1 cellular context compared by ENCODE assay signal in the genomic region with DNA sequence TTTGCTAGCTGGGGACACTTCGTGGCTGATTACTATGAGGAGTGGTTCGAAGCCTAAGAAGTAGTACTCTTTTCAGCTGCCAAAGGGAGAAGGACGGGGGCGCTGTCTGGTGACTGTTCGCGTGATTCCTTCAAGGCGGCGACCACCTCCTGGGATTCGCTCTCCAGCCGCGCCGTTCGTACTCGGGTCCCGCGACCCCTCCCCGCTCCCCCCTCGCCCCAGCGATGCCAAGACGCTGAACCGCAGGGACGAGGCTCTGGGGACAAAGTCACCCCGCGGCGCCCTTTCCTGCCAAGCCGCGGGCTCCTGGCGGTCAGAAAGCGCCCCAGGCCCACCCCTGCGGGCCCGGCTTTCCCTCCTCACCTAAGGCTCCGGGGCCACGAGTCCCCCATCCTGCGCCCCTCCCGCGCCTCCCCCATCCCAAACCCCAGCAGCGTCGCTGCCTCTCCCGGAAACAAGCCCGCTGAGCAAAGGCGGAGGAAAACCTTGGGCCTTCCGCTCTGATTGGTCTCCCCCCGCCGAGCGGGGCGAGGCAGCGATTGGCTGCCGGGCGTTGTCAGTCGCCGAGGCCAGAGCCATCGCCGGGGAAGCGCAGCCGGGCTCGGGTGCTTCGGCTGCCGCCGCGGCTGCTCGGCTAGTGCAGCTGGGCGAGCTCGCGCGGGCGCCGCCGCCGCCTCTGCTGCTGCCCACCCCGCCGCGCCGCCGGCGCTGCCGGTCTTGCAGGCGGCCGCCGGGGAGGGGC.
TF ChIP-seq lines count a peak whose summit lies in the region.

A gene (plus strand): TSS at position 572 of the 742 bp plus-strand sequence.

TF ChIP-seq in K562, 482 proteins besides CTCF, POLR2A, EP300 and RAD21 (continues in another document):
- TF ChIP-seq, protein P1, sequence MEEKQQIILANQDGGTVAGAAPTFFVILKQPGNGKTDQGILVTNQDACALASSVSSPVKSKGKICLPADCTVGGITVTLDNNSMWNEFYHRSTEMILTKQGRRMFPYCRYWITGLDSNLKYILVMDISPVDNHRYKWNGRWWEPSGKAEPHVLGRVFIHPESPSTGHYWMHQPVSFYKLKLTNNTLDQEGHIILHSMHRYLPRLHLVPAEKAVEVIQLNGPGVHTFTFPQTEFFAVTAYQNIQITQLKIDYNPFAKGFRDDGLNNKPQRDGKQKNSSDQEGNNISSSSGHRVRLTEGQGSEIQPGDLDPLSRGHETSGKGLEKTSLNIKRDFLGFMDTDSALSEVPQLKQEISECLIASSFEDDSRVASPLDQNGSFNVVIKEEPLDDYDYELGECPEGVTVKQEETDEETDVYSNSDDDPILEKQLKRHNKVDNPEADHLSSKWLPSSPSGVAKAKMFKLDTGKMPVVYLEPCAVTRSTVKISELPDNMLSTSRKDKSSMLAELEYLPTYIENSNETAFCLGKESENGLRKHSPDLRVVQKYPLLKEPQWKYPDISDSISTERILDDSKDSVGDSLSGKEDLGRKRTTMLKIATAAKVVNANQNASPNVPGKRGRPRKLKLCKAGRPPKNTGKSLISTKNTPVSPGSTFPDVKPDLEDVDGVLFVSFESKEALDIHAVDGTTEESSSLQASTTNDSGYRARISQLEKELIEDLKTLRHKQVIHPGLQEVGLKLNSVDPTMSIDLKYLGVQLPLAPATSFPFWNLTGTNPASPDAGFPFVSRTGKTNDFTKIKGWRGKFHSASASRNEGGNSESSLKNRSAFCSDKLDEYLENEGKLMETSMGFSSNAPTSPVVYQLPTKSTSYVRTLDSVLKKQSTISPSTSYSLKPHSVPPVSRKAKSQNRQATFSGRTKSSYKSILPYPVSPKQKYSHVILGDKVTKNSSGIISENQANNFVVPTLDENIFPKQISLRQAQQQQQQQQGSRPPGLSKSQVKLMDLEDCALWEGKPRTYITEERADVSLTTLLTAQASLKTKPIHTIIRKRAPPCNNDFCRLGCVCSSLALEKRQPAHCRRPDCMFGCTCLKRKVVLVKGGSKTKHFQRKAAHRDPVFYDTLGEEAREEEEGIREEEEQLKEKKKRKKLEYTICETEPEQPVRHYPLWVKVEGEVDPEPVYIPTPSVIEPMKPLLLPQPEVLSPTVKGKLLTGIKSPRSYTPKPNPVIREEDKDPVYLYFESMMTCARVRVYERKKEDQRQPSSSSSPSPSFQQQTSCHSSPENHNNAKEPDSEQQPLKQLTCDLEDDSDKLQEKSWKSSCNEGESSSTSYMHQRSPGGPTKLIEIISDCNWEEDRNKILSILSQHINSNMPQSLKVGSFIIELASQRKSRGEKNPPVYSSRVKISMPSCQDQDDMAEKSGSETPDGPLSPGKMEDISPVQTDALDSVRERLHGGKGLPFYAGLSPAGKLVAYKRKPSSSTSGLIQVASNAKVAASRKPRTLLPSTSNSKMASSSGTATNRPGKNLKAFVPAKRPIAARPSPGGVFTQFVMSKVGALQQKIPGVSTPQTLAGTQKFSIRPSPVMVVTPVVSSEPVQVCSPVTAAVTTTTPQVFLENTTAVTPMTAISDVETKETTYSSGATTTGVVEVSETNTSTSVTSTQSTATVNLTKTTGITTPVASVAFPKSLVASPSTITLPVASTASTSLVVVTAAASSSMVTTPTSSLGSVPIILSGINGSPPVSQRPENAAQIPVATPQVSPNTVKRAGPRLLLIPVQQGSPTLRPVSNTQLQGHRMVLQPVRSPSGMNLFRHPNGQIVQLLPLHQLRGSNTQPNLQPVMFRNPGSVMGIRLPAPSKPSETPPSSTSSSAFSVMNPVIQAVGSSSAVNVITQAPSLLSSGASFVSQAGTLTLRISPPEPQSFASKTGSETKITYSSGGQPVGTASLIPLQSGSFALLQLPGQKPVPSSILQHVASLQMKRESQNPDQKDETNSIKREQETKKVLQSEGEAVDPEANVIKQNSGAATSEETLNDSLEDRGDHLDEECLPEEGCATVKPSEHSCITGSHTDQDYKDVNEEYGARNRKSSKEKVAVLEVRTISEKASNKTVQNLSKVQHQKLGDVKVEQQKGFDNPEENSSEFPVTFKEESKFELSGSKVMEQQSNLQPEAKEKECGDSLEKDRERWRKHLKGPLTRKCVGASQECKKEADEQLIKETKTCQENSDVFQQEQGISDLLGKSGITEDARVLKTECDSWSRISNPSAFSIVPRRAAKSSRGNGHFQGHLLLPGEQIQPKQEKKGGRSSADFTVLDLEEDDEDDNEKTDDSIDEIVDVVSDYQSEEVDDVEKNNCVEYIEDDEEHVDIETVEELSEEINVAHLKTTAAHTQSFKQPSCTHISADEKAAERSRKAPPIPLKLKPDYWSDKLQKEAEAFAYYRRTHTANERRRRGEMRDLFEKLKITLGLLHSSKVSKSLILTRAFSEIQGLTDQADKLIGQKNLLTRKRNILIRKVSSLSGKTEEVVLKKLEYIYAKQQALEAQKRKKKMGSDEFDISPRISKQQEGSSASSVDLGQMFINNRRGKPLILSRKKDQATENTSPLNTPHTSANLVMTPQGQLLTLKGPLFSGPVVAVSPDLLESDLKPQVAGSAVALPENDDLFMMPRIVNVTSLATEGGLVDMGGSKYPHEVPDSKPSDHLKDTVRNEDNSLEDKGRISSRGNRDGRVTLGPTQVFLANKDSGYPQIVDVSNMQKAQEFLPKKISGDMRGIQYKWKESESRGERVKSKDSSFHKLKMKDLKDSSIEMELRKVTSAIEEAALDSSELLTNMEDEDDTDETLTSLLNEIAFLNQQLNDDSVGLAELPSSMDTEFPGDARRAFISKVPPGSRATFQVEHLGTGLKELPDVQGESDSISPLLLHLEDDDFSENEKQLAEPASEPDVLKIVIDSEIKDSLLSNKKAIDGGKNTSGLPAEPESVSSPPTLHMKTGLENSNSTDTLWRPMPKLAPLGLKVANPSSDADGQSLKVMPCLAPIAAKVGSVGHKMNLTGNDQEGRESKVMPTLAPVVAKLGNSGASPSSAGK (IDR thresholded peaks at IDR 0.05): no peak
- TF ChIP-seq, protein P2, sequence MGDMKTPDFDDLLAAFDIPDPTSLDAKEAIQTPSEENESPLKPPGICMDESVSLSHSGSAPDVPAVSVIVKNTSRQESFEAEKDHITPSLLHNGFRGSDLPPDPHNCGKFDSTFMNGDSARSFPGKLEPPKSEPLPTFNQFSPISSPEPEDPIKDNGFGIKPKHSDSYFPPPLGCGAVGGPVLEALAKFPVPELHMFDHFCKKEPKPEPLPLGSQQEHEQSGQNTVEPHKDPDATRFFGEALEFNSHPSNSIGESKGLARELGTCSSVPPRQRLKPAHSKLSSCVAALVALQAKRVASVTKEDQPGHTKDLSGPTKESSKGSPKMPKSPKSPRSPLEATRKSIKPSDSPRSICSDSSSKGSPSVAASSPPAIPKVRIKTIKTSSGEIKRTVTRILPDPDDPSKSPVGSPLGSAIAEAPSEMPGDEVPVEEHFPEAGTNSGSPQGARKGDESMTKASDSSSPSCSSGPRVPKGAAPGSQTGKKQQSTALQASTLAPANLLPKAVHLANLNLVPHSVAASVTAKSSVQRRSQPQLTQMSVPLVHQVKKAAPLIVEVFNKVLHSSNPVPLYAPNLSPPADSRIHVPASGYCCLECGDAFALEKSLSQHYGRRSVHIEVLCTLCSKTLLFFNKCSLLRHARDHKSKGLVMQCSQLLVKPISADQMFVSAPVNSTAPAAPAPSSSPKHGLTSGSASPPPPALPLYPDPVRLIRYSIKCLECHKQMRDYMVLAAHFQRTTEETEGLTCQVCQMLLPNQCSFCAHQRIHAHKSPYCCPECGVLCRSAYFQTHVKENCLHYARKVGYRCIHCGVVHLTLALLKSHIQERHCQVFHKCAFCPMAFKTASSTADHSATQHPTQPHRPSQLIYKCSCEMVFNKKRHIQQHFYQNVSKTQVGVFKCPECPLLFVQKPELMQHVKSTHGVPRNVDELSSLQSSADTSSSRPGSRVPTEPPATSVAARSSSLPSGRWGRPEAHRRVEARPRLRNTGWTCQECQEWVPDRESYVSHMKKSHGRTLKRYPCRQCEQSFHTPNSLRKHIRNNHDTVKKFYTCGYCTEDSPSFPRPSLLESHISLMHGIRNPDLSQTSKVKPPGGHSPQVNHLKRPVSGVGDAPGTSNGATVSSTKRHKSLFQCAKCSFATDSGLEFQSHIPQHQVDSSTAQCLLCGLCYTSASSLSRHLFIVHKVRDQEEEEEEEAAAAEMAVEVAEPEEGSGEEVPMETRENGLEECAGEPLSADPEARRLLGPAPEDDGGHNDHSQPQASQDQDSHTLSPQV (IDR thresholded peaks at IDR 0.05): no peak
- TF ChIP-seq, protein P3, sequence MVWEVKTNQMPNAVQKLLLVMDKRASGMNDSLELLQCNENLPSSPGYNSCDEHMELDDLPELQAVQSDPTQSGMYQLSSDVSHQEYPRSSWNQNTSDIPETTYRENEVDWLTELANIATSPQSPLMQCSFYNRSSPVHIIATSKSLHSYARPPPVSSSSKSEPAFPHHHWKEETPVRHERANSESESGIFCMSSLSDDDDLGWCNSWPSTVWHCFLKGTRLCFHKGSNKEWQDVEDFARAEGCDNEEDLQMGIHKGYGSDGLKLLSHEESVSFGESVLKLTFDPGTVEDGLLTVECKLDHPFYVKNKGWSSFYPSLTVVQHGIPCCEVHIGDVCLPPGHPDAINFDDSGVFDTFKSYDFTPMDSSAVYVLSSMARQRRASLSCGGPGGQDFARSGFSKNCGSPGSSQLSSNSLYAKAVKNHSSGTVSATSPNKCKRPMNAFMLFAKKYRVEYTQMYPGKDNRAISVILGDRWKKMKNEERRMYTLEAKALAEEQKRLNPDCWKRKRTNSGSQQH (CRISPR knock-in tag; IDR thresholded peaks at IDR 0.05): no peak
- TF ChIP-seq ZNF175 (CRISPR knock-in tag; IDR thresholded peaks at IDR 0.05; ENCODE audit: low read depth): no peak
- TF ChIP-seq ESRRA (IDR thresholded peaks at IDR 0.05; ENCODE audit: borderline replicate concordance, low read depth): no peak
- TF ChIP-seq PTTG1 (tag; IDR thresholded peaks at IDR 0.05; ENCODE audit: low read depth): no peak
- TF ChIP-seq CREB1 (IDR thresholded peaks at IDR 0.05): no peak
- TF ChIP-seq CREB1 (CRISPR knock-in tag; IDR thresholded peaks at IDR 0.05): no peak
- no peak for TF ChIP-seq ZNF174 (CRISPR knock-in tag; IDR thresholded peaks at IDR 0.05)
- TF ChIP-seq ZNF324 (CRISPR knock-in tag; IDR thresholded peaks at IDR 0.05): no peak
- no peak for TF ChIP-seq FOXJ2 (tag; IDR thresholded peaks at IDR 0.05)
- TF ChIP-seq, protein P4, sequence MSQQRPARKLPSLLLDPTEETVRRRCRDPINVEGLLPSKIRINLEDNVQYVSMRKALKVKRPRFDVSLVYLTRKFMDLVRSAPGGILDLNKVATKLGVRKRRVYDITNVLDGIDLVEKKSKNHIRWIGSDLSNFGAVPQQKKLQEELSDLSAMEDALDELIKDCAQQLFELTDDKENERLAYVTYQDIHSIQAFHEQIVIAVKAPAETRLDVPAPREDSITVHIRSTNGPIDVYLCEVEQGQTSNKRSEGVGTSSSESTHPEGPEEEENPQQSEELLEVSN (IDR thresholded peaks at IDR 0.05; ENCODE audit: borderline replicate concordance in 1 of 2, extremely low read depth in 1 of 2, insufficient read depth in 1 of 2, insufficient read length in 1 of 2, low read depth in 1 of 2, low read length in 1 of 2, poor library complexity in 1 of 2, severe bottlenecking in 1 of 2): peak in 1 of 2 experiments; percentile 41
- TF ChIP-seq POLR2G (IDR thresholded peaks at IDR 0.05; ENCODE audit: low read depth, low read length): no peak
- no peak for TF ChIP-seq MAFF (IDR thresholded peaks at IDR 0.05; ENCODE audit: low read length)
- no peak for TF ChIP-seq BMI1 (IDR thresholded peaks at IDR 0.05; ENCODE audit: low read length)
- TF ChIP-seq, protein P5, sequence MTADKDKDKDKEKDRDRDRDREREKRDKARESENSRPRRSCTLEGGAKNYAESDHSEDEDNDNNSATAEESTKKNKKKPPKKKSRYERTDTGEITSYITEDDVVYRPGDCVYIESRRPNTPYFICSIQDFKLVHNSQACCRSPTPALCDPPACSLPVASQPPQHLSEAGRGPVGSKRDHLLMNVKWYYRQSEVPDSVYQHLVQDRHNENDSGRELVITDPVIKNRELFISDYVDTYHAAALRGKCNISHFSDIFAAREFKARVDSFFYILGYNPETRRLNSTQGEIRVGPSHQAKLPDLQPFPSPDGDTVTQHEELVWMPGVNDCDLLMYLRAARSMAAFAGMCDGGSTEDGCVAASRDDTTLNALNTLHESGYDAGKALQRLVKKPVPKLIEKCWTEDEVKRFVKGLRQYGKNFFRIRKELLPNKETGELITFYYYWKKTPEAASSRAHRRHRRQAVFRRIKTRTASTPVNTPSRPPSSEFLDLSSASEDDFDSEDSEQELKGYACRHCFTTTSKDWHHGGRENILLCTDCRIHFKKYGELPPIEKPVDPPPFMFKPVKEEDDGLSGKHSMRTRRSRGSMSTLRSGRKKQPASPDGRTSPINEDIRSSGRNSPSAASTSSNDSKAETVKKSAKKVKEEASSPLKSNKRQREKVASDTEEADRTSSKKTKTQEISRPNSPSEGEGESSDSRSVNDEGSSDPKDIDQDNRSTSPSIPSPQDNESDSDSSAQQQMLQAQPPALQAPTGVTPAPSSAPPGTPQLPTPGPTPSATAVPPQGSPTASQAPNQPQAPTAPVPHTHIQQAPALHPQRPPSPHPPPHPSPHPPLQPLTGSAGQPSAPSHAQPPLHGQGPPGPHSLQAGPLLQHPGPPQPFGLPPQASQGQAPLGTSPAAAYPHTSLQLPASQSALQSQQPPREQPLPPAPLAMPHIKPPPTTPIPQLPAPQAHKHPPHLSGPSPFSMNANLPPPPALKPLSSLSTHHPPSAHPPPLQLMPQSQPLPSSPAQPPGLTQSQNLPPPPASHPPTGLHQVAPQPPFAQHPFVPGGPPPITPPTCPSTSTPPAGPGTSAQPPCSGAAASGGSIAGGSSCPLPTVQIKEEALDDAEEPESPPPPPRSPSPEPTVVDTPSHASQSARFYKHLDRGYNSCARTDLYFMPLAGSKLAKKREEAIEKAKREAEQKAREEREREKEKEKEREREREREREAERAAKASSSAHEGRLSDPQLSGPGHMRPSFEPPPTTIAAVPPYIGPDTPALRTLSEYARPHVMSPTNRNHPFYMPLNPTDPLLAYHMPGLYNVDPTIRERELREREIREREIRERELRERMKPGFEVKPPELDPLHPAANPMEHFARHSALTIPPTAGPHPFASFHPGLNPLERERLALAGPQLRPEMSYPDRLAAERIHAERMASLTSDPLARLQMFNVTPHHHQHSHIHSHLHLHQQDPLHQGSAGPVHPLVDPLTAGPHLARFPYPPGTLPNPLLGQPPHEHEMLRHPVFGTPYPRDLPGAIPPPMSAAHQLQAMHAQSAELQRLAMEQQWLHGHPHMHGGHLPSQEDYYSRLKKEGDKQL (CRISPR knock-in tag; IDR thresholded peaks at IDR 0.05; ENCODE audit: borderline replicate concordance): no peak
- no peak for TF ChIP-seq U2AF1 (optimal IDR thresholded peaks at IDR 0.05; ENCODE audit: low read depth, low read length)
- TF ChIP-seq PHF20 (IDR thresholded peaks at IDR 0.05; ENCODE audit: partially characterized antibody): no peak
- no peak for TF ChIP-seq GATAD2B (IDR thresholded peaks at IDR 0.05; ENCODE audit: borderline replicate concordance)
- TF ChIP-seq, protein P6, sequence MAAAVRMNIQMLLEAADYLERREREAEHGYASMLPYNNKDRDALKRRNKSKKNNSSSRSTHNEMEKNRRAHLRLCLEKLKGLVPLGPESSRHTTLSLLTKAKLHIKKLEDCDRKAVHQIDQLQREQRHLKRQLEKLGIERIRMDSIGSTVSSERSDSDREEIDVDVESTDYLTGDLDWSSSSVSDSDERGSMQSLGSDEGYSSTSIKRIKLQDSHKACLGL (CRISPR knock-in tag; IDR thresholded peaks at IDR 0.05; ENCODE audit: borderline replicate concordance, poor library complexity, severe bottlenecking): no peak
- no peak for TF ChIP-seq HDAC2 (IDR thresholded peaks at IDR 0.05)
- TF ChIP-seq, protein P7, sequence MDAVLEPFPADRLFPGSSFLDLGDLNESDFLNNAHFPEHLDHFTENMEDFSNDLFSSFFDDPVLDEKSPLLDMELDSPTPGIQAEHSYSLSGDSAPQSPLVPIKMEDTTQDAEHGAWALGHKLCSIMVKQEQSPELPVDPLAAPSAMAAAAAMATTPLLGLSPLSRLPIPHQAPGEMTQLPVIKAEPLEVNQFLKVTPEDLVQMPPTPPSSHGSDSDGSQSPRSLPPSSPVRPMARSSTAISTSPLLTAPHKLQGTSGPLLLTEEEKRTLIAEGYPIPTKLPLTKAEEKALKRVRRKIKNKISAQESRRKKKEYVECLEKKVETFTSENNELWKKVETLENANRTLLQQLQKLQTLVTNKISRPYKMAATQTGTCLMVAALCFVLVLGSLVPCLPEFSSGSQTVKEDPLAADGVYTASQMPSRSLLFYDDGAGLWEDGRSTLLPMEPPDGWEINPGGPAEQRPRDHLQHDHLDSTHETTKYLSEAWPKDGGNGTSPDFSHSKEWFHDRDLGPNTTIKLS (IDR thresholded peaks at IDR 0.05; ENCODE audit: borderline replicate concordance, low read depth): no peak
